ENCODE assay signal across 17 cellular contexts in the genomic region with DNA sequence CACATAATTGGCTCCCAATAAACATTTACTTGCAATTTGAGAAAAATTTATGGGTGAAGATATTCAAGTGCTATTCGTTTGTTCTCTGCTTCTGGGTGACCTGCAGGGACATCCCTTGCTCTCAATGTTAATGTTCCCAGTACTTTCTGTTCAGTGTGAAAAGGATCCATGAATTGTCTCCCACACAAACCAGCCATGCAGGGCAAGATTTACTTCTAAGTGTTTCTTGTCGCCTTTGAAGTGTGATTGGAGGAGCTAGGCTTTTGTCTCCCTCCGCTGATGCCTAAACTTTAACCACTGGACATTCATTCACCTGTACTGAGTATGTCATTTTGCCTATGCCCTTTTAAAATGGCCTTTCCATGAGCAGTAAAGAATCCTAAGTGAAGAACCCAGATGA.
DNase-seq lines count a peak whose midpoint lies in the region; ATAC-seq, FAIRE-seq and TF ChIP-seq lines count a peak whose summit lies in the region.
"Had no signal": no experiment of that assay in that cellular context is flagged by ENCODE, and none has a peak within 500 bp of the region (broad histone marks: within the 10 kb centered on the region; RNA-seq: fewer than 3 reads in every experiment).

No MANE protein-coding gene starts in this region.

- H3K9me3 ChIP-seq in lung (ENCODE audit: control insufficient read depth in 2 of 2, insufficient read depth in 1 of 2, low read length in 1 of 2), result no peaks in the 10 kb centered on the region
- H3K9me3 ChIP-seq in spleen, result no peaks in the 10 kb centered on the region
- no peaks in the 10 kb centered on the region for H3K9me3 ChIP-seq in small intestine (ENCODE audit: control insufficient read depth, low read depth)
- H3K9me3 ChIP-seq: HAP-1 had no signal

- no peaks in the 10 kb centered on the region for H3K4me1 ChIP-seq in lung (ENCODE audit: control insufficient read depth in 2 of 2, insufficient read depth in 2 of 2, low read length in 2 of 2)
- peaks cover 0 to 12% (median 8%) of the 10 kb centered on the region in 6 donors for H3K4me1 ChIP-seq in spleen
- H3K4me1 ChIP-seq in small intestine (ENCODE audit: control insufficient read depth in 2 of 2, insufficient read depth in 1 of 2, low read depth in 1 of 2, low read length in 1 of 2), result peaks cover 0 to 2% of the 10 kb centered on the region in 2 donors
- H3K4me1 ChIP-seq: HAP-1 had no signal

- no peak overlapping the region for H3K27ac ChIP-seq in lung (ENCODE audit: low read depth in 1 of 2, low read length in 1 of 2)
- no peak overlapping the region for H3K27ac ChIP-seq in spleen
- no peak overlapping the region for H3K27ac ChIP-seq in small intestine (ENCODE audit: low read depth in 1 of 2, low read length in 1 of 2)

- H3K4me3 ChIP-seq in H7 (ENCODE audit: insufficient read depth, low read depth, low read length), result no peak overlapping the region
- H3K4me3 ChIP-seq in lung, result no peak overlapping the region
- no peak overlapping the region for H3K4me3 ChIP-seq in spleen
- H3K4me3 ChIP-seq in small intestine (ENCODE audit: low read depth in 1 of 2, low read length in 2 of 2), result no peak overlapping the region
- H3K4me3 ChIP-seq: HAP-1 had no signal

- TF ChIP-seq CTCF in lung (IDR thresholded peaks at IDR 0.05; ENCODE audit: control extremely low read depth, extremely low read depth) (no peak), spleen (IDR thresholded peaks at IDR 0.05 in 8 of 11, conservative IDR thresholded peaks at IDR 0.05 in 3 of 11) (no peak)

- no peak for TF ChIP-seq POLR2A in spleen (IDR thresholded peaks at IDR 0.05)

- H3K36me3 ChIP-seq in H7 (replicated peaks; ENCODE audit: control insufficient read depth, insufficient read depth, low read length), result no peaks in the 10 kb centered on the region
- no peaks in the 10 kb centered on the region for H3K36me3 ChIP-seq in lung (ENCODE audit: control insufficient read depth in 2 of 2, insufficient read depth in 2 of 2, low read length in 2 of 2)
- H3K36me3 ChIP-seq in spleen, result no peaks in the 10 kb centered on the region
- no peaks in the 10 kb centered on the region for H3K36me3 ChIP-seq in small intestine (ENCODE audit: control insufficient read depth in 2 of 2, insufficient read depth in 2 of 2, low read length in 2 of 2)
- H3K36me3 ChIP-seq: HAP-1 had no signal

- WGBS in lung, 2 donors, result 73 to 85% methylated on average over 3 of the region's 3 CpGs
- WGBS in spleen, 5 donors, result 73 to 85% (median 79%) methylated on average over 3 of the region's 3 CpGs
- WGBS in small intestine, 3 donors, result 67 to 73% (median 69%) methylated on average over 3 of the region's 3 CpGs

- ATAC-seq in lung (ENCODE audit: insufficient read depth, low FRiP score) (no peak), HG02840 (IDR thresholded peaks at IDR 0.05; ENCODE audit: low FRiP score, unreplicated experiment) (no peak)

- intact Hi-C loops in spleen (cut with DNase I; ENCODE audit: low total_unique reads), result no loop called here

- DNase-seq in H7, result peak; percentile 2
- peak; percentile 11 for DNase-seq in lung (ENCODE audit: low spot score)
- peak; percentile 0 for DNase-seq in spleen
- DNase-seq in NCI-H2081 (lab: John Stamatoyannopoulos, UW), result no peak
- no peak for DNase-seq in small intestine
- DNase-seq: C1 segment of cervical spinal cord; Calu3; CD4-positive, alpha-beta memory T cell; COR-L47; DMS153; DND-41; GOT3; HFFc6 had no signal

- H3K27me3 ChIP-seq in H7 (ENCODE audit: control insufficient read depth, insufficient read depth, low read length) (no peaks in the 10 kb centered on the region), lung (ENCODE audit: control insufficient read depth, insufficient read depth) (no peaks in the 10 kb centered on the region), spleen (replicated peaks in 1 of 7) (peaks cover 0 to 10% (median 0%) of the 10 kb centered on the region in 7 donors), small intestine (ENCODE audit: control insufficient read depth in 2 of 2, insufficient read depth in 2 of 2, low read length in 2 of 2) (peaks cover 0 to 3% of the 10 kb centered on the region in 2 donors)

- no peak for FAIRE-seq in small intestine (lab: Jason Lieb, UNC)
- FAIRE-seq: G401.6, GM12892 had no signal

Comparison
In these comparisons a context has a peak if more than half of its experiments do, and no peak if none do; other contexts are left out.
1. DNase-seq: peak in H7 (single experiment), lung (single experiment) and spleen (single experiment); none in NCI-H2081 (0 of 2) and small intestine (single experiment).